Comparison of ENCODE assay signal across 5 cellular contexts in the genomic region with DNA sequence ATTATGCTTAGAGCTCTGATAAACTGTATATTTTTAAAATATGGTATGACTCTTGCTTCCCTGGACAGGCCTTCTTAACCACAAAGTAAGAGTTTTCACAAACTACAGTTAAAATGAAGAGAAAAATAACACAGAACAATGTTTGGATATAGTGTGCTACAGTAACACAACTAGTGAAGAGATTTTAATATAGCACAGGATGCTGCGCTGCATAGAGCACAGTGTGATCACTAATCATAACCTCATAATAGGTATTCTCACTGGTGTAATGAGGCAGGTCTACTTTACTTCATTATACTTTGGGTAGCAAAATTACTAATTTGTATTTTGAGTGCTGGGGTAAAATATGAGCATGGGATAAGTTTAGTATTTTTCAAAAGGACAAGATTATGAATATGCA.
"Had no signal": no experiment of that assay in that cellular context is flagged by ENCODE, and none has a peak within 500 bp of the region (broad histone marks: within the 10 kb centered on the region; RNA-seq: fewer than 3 reads in every experiment).

No MANE protein-coding gene starts in this region.

- H3K4me2 ChIP-seq: GM23338 had no signal

- DNase-seq: H9, HCEC 1CT, IMR-90 had no signal

- H3K4me3 ChIP-seq: GM23338, K562 had no signal

- H2AFZ ChIP-seq: GM23338 had no signal

- ATAC-seq: GM23338, K562 had no signal
